ENCODE assay signal across 13 cellular contexts in the genomic region with DNA sequence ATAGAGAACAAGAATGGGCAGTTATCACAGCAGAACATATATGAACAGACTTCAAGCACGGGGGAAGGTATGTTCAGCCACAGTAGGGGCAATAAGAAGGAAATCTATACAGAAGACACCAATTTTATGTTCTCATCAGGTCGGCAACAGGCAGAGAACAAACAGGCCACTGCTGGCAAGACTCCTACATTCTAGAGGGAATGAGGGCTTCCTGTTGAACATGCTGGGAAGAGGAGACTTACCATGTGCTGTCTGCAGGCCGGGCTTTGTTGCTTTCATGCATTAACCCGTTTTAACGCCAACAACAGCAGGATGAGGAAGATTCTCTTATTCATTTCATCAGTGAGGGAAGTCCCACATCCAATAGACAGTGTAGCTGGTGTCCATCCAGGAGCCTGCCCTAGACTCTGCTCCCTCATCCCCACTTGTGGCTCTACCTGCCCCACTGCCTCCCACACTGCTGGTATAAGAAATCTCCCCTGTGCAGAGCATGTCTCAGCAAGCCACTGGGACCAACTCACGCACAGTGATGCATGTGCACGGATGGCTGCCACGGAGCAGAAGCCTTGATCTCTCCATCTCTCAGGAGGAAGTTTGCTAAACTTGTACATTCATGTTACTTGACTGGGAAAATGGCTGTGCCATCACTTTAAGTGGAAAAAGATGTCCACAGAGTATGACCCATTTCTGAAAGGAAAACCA.
DNase-seq lines count a peak whose midpoint lies in the region; ATAC-seq and TF ChIP-seq lines count a peak whose summit lies in the region.
"Had no signal": no experiment of that assay in that cellular context is flagged by ENCODE, and none has a peak within 500 bp of the region (broad histone marks: within the 10 kb centered on the region; RNA-seq: fewer than 3 reads in every experiment).

No MANE protein-coding gene starts in this region.

- TF ChIP-seq CTCF in WERI-Rb-1 (IDR thresholded peaks at IDR 0.05; ENCODE audit: low read depth, low read length) (no peak), fibroblast of pulmonary artery (IDR thresholded peaks at IDR 0.05; ENCODE audit: low read length, missing control alignments) (no peak)

- ATAC-seq in GM18861 (IDR thresholded peaks at IDR 0.05; ENCODE audit: unreplicated experiment): no peak
- ATAC-seq: activated CD8-positive, alpha-beta T cell treated with anti-CD3 and anti-CD28 coated beads for 36 hours; stimulated activated memory B cell treated with anti-CD40 and anti-IgM and Interleukin-4, amounts not matched to agents 10 μg/mL and 1 μg/mL and 100 μg/mL, for 72 hours had no signal

- no peak overlapping the region for H3K27ac ChIP-seq in WERI-Rb-1
- H3K27ac ChIP-seq: lower lobe of right lung had no signal

- no peaks in the 10 kb centered on the region for H3K9me3 ChIP-seq in WERI-Rb-1 (ENCODE audit: severe bottlenecking)
- H3K9me3 ChIP-seq: BE2C, lower lobe of right lung had no signal

- H3K27me3 ChIP-seq in WERI-Rb-1 (ENCODE audit: insufficient read depth, low read depth, severe bottlenecking): no peaks in the 10 kb centered on the region
- H3K27me3 ChIP-seq: BE2C had no signal

- H3K4me3 ChIP-seq in WERI-Rb-1 (ENCODE audit: low read depth, low read length) (no peak overlapping the region), fibroblast of pulmonary artery (replicated peaks; ENCODE audit: low read depth, low read length) (no peak overlapping the region)
- H3K4me3 ChIP-seq: lower lobe of right lung had no signal

- DNase-seq in GM03348 (ENCODE audit: low spot score): peak; percentile 40
- DNase-seq in WERI-Rb-1: peak; percentile 3
- peak; percentile 57 for DNase-seq in fibroblast of pulmonary artery (ENCODE audit: low read depth)
- DNase-seq in posterior vena cava (ENCODE audit: low spot score): peak; percentile 40
- no peak for DNase-seq in NCI-H510A (lab: John Stamatoyannopoulos, UW)
- no peak for DNase-seq in retina
- DNase-seq in NCI-H1092 treated with DMSO at 0.1 percent for 48 hours (lab: John Stamatoyannopoulos, UW): no peak
- DNase-seq: activated CD8-positive, alpha-beta T cell treated with anti-CD3 and anti-CD28 coated beads for 36 hours; BE2C; lower lobe of right lung; NCI-H2227 treated with DMSO at 0.1 percent for 48 hours had no signal

- no peaks in the 10 kb centered on the region for H3K36me3 ChIP-seq in WERI-Rb-1
- H3K36me3 ChIP-seq: BE2C, lower lobe of right lung had no signal

- intact Hi-C loops in posterior vena cava (cut with DNase I): no loop called here

Comparison
In these comparisons a context has a peak if more than half of its experiments do, and no peak if none do; other contexts are left out.
1. DNase-seq: peak in GM03348 (single experiment), WERI-Rb-1 (single experiment), fibroblast of pulmonary artery (single experiment) and posterior vena cava (single experiment); none in NCI-H510A (single experiment), retina (single experiment) and NCI-H1092 treated with DMSO at 0.1 percent for 48 hours (single experiment).